In genomic region chr5:69187342-69187741, GRCh38 we compare ENCODE assay signal across 14 cellular contexts.
"Had no signal": no experiment of that assay in that cellular context is flagged by ENCODE, and none has a peak within 500 bp of the region (broad histone marks: within the 10 kb centered on the region; RNA-seq: fewer than 3 reads in every experiment).

No MANE protein-coding gene starts in this region.

- H3K9me3 ChIP-seq: right lobe of liver, upper lobe of left lung had no signal

- H2AFZ ChIP-seq: hepatocyte had no signal

- H3K27me3 ChIP-seq: hepatocyte, right lobe of liver, upper lobe of left lung had no signal

- H3K36me3 Mint-ChIP-seq: natural killer cell treated with Interleukin-12 subunit alpha and Interleukin-12 subunit beta and Interleukin-15 and Interleukin-18, amount 100 ng/mL, for 72 hours had no signal

- H3K27ac Mint-ChIP-seq: activated CD4-positive, alpha-beta T cell treated with anti-CD3 and anti-CD28 coated beads, Interleukin-2, amount 10 ng/mL, durations not matched to agents 7 days and 5 days; activated naive CD8-positive, alpha-beta T cell treated with anti-CD3 and anti-CD28 coated beads for 36 hours; natural killer cell treated with Interleukin-12 subunit alpha and Interleukin-12 subunit beta and Interleukin-15 and Interleukin-18, amount 100 ng/mL, for 72 hours had no signal

- H3K4me3 ChIP-seq: hepatocyte, right lobe of liver, smooth muscle cell, upper lobe of left lung had no signal

- H3K9me3 Mint-ChIP-seq: activated CD4-positive, alpha-beta T cell treated with anti-CD3 and anti-CD28 coated beads, Interleukin-2, amount 10 ng/mL, durations not matched to agents 7 days and 5 days; activated naive CD8-positive, alpha-beta T cell treated with anti-CD3 and anti-CD28 coated beads for 36 hours; natural killer cell treated with Interleukin-12 subunit alpha and Interleukin-12 subunit beta and Interleukin-15 and Interleukin-18, amount 100 ng/mL, for 72 hours; stimulated activated naive CD8-positive, alpha-beta T cell treated with anti-CD3 and anti-CD28 coated beads, Interleukin-15, amount 100 ng/mL, for 72 hours had no signal

- H3K27ac ChIP-seq: hepatocyte, right lobe of liver, upper lobe of left lung had no signal

- ATAC-seq: left ventricle myocardium superior; natural killer cell treated with Interleukin-12 subunit alpha and Interleukin-12 subunit beta and Interleukin-15 and Interleukin-18, amount 100 ng/mL, for 72 hours; right lobe of liver; stimulated activated naive CD8-positive, alpha-beta T cell treated with anti-CD3 and anti-CD28 coated beads, Interleukin-15, amount 100 ng/mL, for 72 hours had no signal

- DNase-seq: activated CD4-positive, alpha-beta T cell treated with anti-CD3 and anti-CD28 coated beads, Interleukin-2, amount 10 ng/mL, durations not matched to agents 7 days and 5 days; activated CD4-positive, CD25-positive, alpha-beta regulatory T cell; activated gamma-delta T cell; activated naive CD8-positive, alpha-beta T cell treated with anti-CD3 and anti-CD28 coated beads for 36 hours; activated T-cell treated with anti-CD3 and anti-CD28 coated beads, Interleukin-2, amount 50 U/mL, for 1 hour; cerebellar nuclear complex; left ventricle myocardium superior; mesenchymal stem cell; right lobe of liver; stimulated activated naive CD8-positive, alpha-beta T cell treated with anti-CD3 and anti-CD28 coated beads, Interleukin-15, amount 100 ng/mL, for 72 hours; upper lobe of left lung had no signal

- H3K4me2 ChIP-seq: hepatocyte, smooth muscle cell had no signal

- H3K27me3 Mint-ChIP-seq: activated CD4-positive, alpha-beta T cell treated with anti-CD3 and anti-CD28 coated beads, Interleukin-2, amount 10 ng/mL, durations not matched to agents 7 days and 5 days; activated naive CD8-positive, alpha-beta T cell treated with anti-CD3 and anti-CD28 coated beads for 36 hours; natural killer cell treated with Interleukin-12 subunit alpha and Interleukin-12 subunit beta and Interleukin-15 and Interleukin-18, amount 100 ng/mL, for 72 hours; stimulated activated naive CD8-positive, alpha-beta T cell treated with anti-CD3 and anti-CD28 coated beads, Interleukin-15, amount 100 ng/mL, for 72 hours had no signal

- H3K4me3 Mint-ChIP-seq: activated naive CD8-positive, alpha-beta T cell treated with anti-CD3 and anti-CD28 coated beads for 36 hours; natural killer cell treated with Interleukin-12 subunit alpha and Interleukin-12 subunit beta and Interleukin-15 and Interleukin-18, amount 100 ng/mL, for 72 hours had no signal
